8 cellular contexts compared by ENCODE assay signal in the genomic region with DNA sequence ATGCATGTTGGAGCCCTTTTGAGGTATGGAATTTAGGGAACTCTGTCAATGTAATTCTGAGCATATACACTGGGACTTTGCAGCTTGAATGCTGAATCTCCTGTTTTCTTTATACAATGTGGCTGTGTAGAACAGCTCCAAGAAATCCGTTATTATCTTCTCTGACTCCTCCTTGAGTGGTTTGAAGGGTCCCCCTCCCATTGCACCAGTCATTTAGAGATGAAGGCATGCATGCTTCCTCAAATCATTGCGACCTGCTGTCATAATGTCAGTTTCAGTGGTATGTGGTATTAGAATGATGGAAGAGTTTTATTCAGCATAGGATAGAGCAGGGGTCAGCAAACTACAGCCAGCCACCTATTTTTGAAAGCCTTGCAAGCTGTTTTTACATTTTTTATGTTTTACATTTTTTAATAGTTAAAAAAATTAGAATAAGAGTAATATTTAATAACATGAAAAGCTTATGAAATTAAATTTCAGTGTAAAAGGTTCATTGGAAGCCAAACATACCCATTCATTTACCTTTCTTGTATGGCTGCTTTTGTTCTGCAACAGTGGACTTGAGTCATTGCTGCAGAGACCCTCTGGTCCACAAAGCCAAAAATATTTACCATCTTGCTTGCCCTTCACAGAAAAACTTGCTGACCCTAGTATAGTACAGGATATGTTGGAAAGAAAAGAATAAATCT. TPM values are rescaled to one million over a fixed set of nuclear protein-coding genes. Genes with fewer than 3 reads are reported as not detected.
A peak's percentile ranks its signal among the peaks of the same experiment; 100 is the strongest.
DNase-seq lines count a peak whose midpoint lies in the region; ATAC-seq and TF ChIP-seq lines count a peak whose summit lies in the region.

No MANE protein-coding gene starts in this region.

- H3F3A ChIP-seq in SK-N-SH (replicated peaks; ENCODE audit: insufficient read depth) = peaks cover 22% of the 10 kb centered on the region

- H3K27me3 ChIP-seq in SK-N-SH (ENCODE audit: insufficient read depth) (no peaks in the 10 kb centered on the region), vagina (no peaks in the 10 kb centered on the region)

- ATAC-seq in activated CD4-positive, alpha-beta T cell treated with anti-CD3 and anti-CD28 coated beads for 36 hours = peak; percentile 63
- ATAC-seq in HG02840 (IDR thresholded peaks at IDR 0.05; ENCODE audit: low FRiP score, unreplicated experiment) = peak; percentile 58

- 80% methylated on average over 2 of the region's 2 CpGs for WGBS in SK-N-SH (ENCODE audit: low lambda C conversion rate)

- no peak overlapping the region for H3K9ac ChIP-seq in SK-N-SH

- no peak for TF ChIP-seq EP300 in SK-N-SH (IDR thresholded peaks at IDR 0.05; ENCODE audit: borderline replicate concordance in 1 of 2, low read depth in 1 of 2, low read length in 1 of 2)

- TF ChIP-seq RAD21 in SK-N-SH (IDR thresholded peaks at IDR 0.05; ENCODE audit: low read length) = no peak

- DNase-seq in activated CD4-positive, alpha-beta T cell treated with anti-CD3 and anti-CD28 coated beads for 36 hours = peak; percentile 70
- DNase-seq in activated CD4-positive, alpha-beta T cell treated with anti-CD3 and anti-CD28 coated beads, Interleukin-2, amount 50 U/mL, for 1 hour = no peak
- DNase-seq in SK-N-SH (no peak), vagina (ENCODE audit: extremely low spot score in 2 of 2) (no peak), amygdala (lab: John Stamatoyannopoulos, UW) (no peak), SK-N-DZ (ENCODE audit: low spot score) (no peak)

- H3K4me1 ChIP-seq in SK-N-SH (ENCODE audit: control insufficient read depth in 1 of 2, insufficient read depth in 2 of 2, low read depth in 1 of 2, low read length in 1 of 2) (peaks cover 2 to 28% of the 10 kb centered on the region in 2 experiments; a peak in 2 of 4 replicates), vagina (peaks cover 33% of the 10 kb centered on the region)

- peaks cover 24% of the 10 kb centered on the region for H3K36me3 Mint-ChIP-seq in activated CD4-positive, alpha-beta T cell treated with anti-CD3 and anti-CD28 coated beads for 36 hours (ENCODE audit: low read depth)
- H3K36me3 Mint-ChIP-seq in nephron (ENCODE audit: low read depth) = no peaks in the 10 kb centered on the region

- H3K27ac ChIP-seq in SK-N-SH (ENCODE audit: low read depth in 2 of 2, low read length in 1 of 2) = peak overlapping the region in 1 of 2 experiments; percentile 46; a peak in 2 of 4 replicates
- no peak overlapping the region for H3K27ac ChIP-seq in vagina

- H3K27ac Mint-ChIP-seq in activated CD4-positive, alpha-beta T cell treated with anti-CD3 and anti-CD28 coated beads for 36 hours = peak overlapping the region; percentile 82
- peak overlapping the region; percentile 8 to 68 (median 35) for H3K27ac Mint-ChIP-seq in nephron

- H3K9me2 ChIP-seq in SK-N-SH = no peaks in the 10 kb centered on the region

- no peak for TF ChIP-seq POLR2A in vagina (IDR thresholded peaks at IDR 0.05)

- peaks cover 100% of the 10 kb centered on the region for H3K79me2 ChIP-seq in SK-N-SH (ENCODE audit: insufficient read depth)

- intact Hi-C loops in activated CD4-positive, alpha-beta T cell treated with anti-CD3 and anti-CD28 coated beads for 36 hours (cut with DNase I, micrococcal nuclease) = loop anchor here (1.0 kb wide), 5 partner anchors 21 to 145 kb away; no protein-coding TSS in a partner anchor
- intact Hi-C loops in vagina (cut with DNase I) = no loop called here

- peak overlapping the region; percentile 21; the same call in 1 of the 2 replicates for H3K4me2 ChIP-seq in SK-N-SH

- POLR2A ChIA-PET in activated CD4-positive, alpha-beta T cell treated with anti-CD3 and anti-CD28 coated beads for 36 hours (lab: Charles Lee) = interaction anchor here (0.6 to 1.4 kb wide), 4 partner anchors 57 to 164 kb away, joined by 4 to 8 read pairs (median 6); no protein-coding TSS in a partner anchor
- POLR2A ChIA-PET in SK-N-SH (lab: Yijun Ruan, JAX) = no interaction called here

- H3K4me3 ChIP-seq in SK-N-SH (ENCODE audit: low read depth in 2 of 2, low read length in 1 of 2) = no peak overlapping the region
- no peak overlapping the region for H3K4me3 ChIP-seq in vagina

- peak overlapping the region; percentile 15 for H3K4me3 Mint-ChIP-seq in activated CD4-positive, alpha-beta T cell treated with anti-CD3 and anti-CD28 coated beads for 36 hours
- H3K4me3 Mint-ChIP-seq in nephron = no peak overlapping the region

- peaks cover 83% of the 10 kb centered on the region for H3K4me1 Mint-ChIP-seq in activated CD4-positive, alpha-beta T cell treated with anti-CD3 and anti-CD28 coated beads for 36 hours
- peaks cover 2% of the 10 kb centered on the region for H3K4me1 Mint-ChIP-seq in nephron

- TF ChIP-seq CTCF in SK-N-SH (IDR thresholded peaks at IDR 0.05) (no peak), nephron (IDR thresholded peaks at IDR 0.05; ENCODE audit: unreplicated experiment in 3 of 3) (no peak), vagina (IDR thresholded peaks at IDR 0.05) (no peak)

- H3K9me3 Mint-ChIP-seq in activated CD4-positive, alpha-beta T cell treated with anti-CD3 and anti-CD28 coated beads for 36 hours (ENCODE audit: low read depth) = no peaks in the 10 kb centered on the region
- H3K9me3 Mint-ChIP-seq in nephron = no peaks in the 10 kb centered on the region

- H4K20me1 ChIP-seq in SK-N-SH (ENCODE audit: insufficient read depth) = peaks cover 100% of the 10 kb centered on the region

- peaks cover 7 to 35% of the 10 kb centered on the region in 2 experiments for H3K36me3 ChIP-seq in SK-N-SH (replicated peaks in 1 of 2; ENCODE audit: control insufficient read depth in 1 of 2, insufficient read depth in 2 of 2, low read length in 1 of 2)
- no peaks in the 10 kb centered on the region for H3K36me3 ChIP-seq in vagina

- no peak overlapping the region for H2AFZ ChIP-seq in SK-N-SH (ENCODE audit: low read depth)

- no peaks in the 10 kb centered on the region for H3K9me3 ChIP-seq in SK-N-SH
- no peaks in the 10 kb centered on the region for H3K9me3 ChIP-seq in vagina

- H3K27me3 Mint-ChIP-seq in activated CD4-positive, alpha-beta T cell treated with anti-CD3 and anti-CD28 coated beads for 36 hours = no peaks in the 10 kb centered on the region
- no peaks in the 10 kb centered on the region for H3K27me3 Mint-ChIP-seq in nephron (ENCODE audit: low read depth)

- CTCF ChIA-PET in activated CD4-positive, alpha-beta T cell treated with anti-CD3 and anti-CD28 coated beads for 36 hours (lab: Charles Lee) = interaction anchor here (0.7 to 13.3 kb wide), 8 partner anchors 8 to 145 kb away, joined by 3 to 381 read pairs (median 3); a partner anchor contains a TSS
- CTCF ChIA-PET in SK-N-SH (lab: Yijun Ruan, JAX) = interaction anchor here (0.7 to 3.2 kb wide), 7 partner anchors 9 to 464 kb away, joined by 3 to 27 read pairs (median 3); a partner anchor contains a TSS

TF ChIP-seq in SK-N-SH, 30 proteins besides CTCF, POLR2A, EP300 and RAD21:
- TF ChIP-seq POLR2AphosphoS5 (IDR thresholded peaks at IDR 0.05; ENCODE audit: low read depth, low read length) = no peak
- no peak for TF ChIP-seq NFIC (IDR thresholded peaks at IDR 0.05; ENCODE audit: borderline replicate concordance)
- TF ChIP-seq, protein P1, sequence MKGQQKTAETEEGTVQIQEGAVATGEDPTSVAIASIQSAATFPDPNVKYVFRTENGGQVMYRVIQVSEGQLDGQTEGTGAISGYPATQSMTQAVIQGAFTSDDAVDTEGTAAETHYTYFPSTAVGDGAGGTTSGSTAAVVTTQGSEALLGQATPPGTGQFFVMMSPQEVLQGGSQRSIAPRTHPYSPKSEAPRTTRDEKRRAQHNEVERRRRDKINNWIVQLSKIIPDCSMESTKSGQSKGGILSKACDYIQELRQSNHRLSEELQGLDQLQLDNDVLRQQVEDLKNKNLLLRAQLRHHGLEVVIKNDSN (IDR thresholded peaks at IDR 0.05; ENCODE audit: borderline replicate concordance, low read depth) = no peak

RNA-seq across cellular contexts. Expression of a gene that starts 8.1 kb away (rescaled TPM):
- 10 to 100 TPM; 43.2 to 50.9 TPM for total RNA-seq in activated CD4-positive, alpha-beta T cell treated with anti-CD3 and anti-CD28 coated beads for 36 hours
- polyA plus RNA-seq in SK-N-SH (2012; rRNA removed) = 47.8 and 52.0 TPM in 2 replicates
- 74.7 and 89.6 TPM in 2 replicates for polyA plus RNA-seq in SK-N-SH (2012; cell fraction: cytosol; rRNA removed)
- polyA plus RNA-seq in SK-N-SH (2012; cell fraction: nucleus; rRNA removed) = 34.1 and 67.1 TPM in 2 replicates
- total RNA-seq in vagina = 16.7 TPM
- polyA plus RNA-seq in SK-N-DZ (2014; cell fraction: cytosol; rRNA removed) = 6.3 and 8.9 TPM in 2 replicates
- 5.1 and 5.5 TPM in 2 replicates for polyA plus RNA-seq in SK-N-DZ (2014; cell fraction: nucleus; rRNA removed)
